In genomic region chr10:115979576-115979975, GRCh38 we compare ENCODE assay signal across 16 cellular contexts.
DNase-seq lines count a peak whose midpoint lies in the region; ATAC-seq and TF ChIP-seq lines count a peak whose summit lies in the region.
"Had no signal": no experiment of that assay in that cellular context is flagged by ENCODE, and none has a peak within 500 bp of the region (broad histone marks: within the 10 kb centered on the region; RNA-seq: fewer than 3 reads in every experiment).

No MANE protein-coding gene starts in this region.

- H3K4me1 ChIP-seq in endodermal cell (ENCODE audit: control insufficient read depth, insufficient read depth, low read length) (peaks cover 22% of the 10 kb centered on the region), HAP-1 (no peaks in the 10 kb centered on the region), tibial nerve (peaks cover 0 to 12% (median 0%) of the 10 kb centered on the region in 4 donors)

- H3K36me3 ChIP-seq in endodermal cell (ENCODE audit: control insufficient read depth, insufficient read depth, low read length) = no peaks in the 10 kb centered on the region
- no peaks in the 10 kb centered on the region for H3K36me3 ChIP-seq in HAP-1 (replicated peaks)
- H3K36me3 ChIP-seq in tibial nerve = no peaks in the 10 kb centered on the region

- ATAC-seq in GM19463 (IDR thresholded peaks at IDR 0.05; ENCODE audit: unreplicated experiment) = no peak
- ATAC-seq: HCT116 had no signal

- H3K9ac ChIP-seq in endodermal cell (ENCODE audit: extremely low read depth, low read length, poor library complexity, severe bottlenecking) = no peak overlapping the region
- H3K9ac ChIP-seq: GM23248 had no signal

- no peak for TF ChIP-seq POLR2A in tibial nerve (IDR thresholded peaks at IDR 0.05)

- peak; percentile 70 for DNase-seq in NCI-H82 (lab: John Stamatoyannopoulos, UW)
- peak; percentile 3 for DNase-seq in NCI-H82 treated with DMSO at 0.1 percent for 48 hours (lab: John Stamatoyannopoulos, UW; ENCODE audit: unreplicated experiment)
- DNase-seq in endodermal cell = peak; percentile 67
- DNase-seq in HAP-1 (ENCODE audit: low spot score in 2 of 2) = no peak
- DNase-seq in tibial nerve (ENCODE audit: low spot score in 2 of 2) = no peak
- DNase-seq: C1 segment of cervical spinal cord; Calu3; CD4-positive, alpha-beta memory T cell; COR-L47; DMS53; DMS79 treated with DMSO at 0.1 percent for 48 hours; GF-D8; GM23248; H7 had no signal

- peaks cover 57% of the 10 kb centered on the region for H3K27me3 Mint-ChIP-seq in endodermal cell (ENCODE audit: insufficient read depth)
- H3K27me3 Mint-ChIP-seq: CD4-positive, alpha-beta memory T cell had no signal

- H3K27ac Mint-ChIP-seq in endodermal cell = no peak overlapping the region
- H3K27ac Mint-ChIP-seq: CD4-positive, alpha-beta memory T cell had no signal

- H3K36me3 Mint-ChIP-seq in endodermal cell (ENCODE audit: low read depth) = no peaks in the 10 kb centered on the region

- H3K4me1 Mint-ChIP-seq in endodermal cell = peaks cover 33% of the 10 kb centered on the region
- H3K4me1 Mint-ChIP-seq: CD4-positive, alpha-beta memory T cell had no signal

- in situ Hi-C loops in HAP-1 (cut with MboI; ENCODE audit: low sequenced_read_pairs) = no loop called here

- H3K9me3 Mint-ChIP-seq in endodermal cell = no peaks in the 10 kb centered on the region

- H3K9me3 ChIP-seq in endodermal cell (ENCODE audit: control insufficient read depth, low read length) = no peaks in the 10 kb centered on the region
- no peaks in the 10 kb centered on the region; the same call in 1 of the 2 replicates for H3K9me3 ChIP-seq in HAP-1
- peaks cover 0 to 13% (median 0%) of the 10 kb centered on the region in 4 donors for H3K9me3 ChIP-seq in tibial nerve

- H3K27me3 ChIP-seq in endodermal cell (ENCODE audit: control insufficient read depth, insufficient read depth, low read length, poor library complexity, severe bottlenecking) = peaks cover 40% of the 10 kb centered on the region
- no peaks in the 10 kb centered on the region for H3K27me3 ChIP-seq in HAP-1 (ENCODE audit: low read depth)
- H3K27me3 ChIP-seq in tibial nerve = no peaks in the 10 kb centered on the region

- no peak for TF ChIP-seq EP300 in tibial nerve (IDR thresholded peaks at IDR 0.05)

- TF ChIP-seq CTCF in endodermal cell (conservative IDR thresholded peaks at IDR 0.05) (no peak), tibial nerve (IDR thresholded peaks at IDR 0.05) (no peak)

- WGBS in endodermal cell (ENCODE audit: insufficient coverage in 1 of 2, insufficient read length in 1 of 2), 2 experiments = 58% methylated on average over 1 of the region's 1 CpG; no CpG with 5 or more reads in 1 of the 2 experiments
- WGBS in tibial nerve, 2 donors = 94 to 95% methylated on average over 1 of the region's 1 CpG

- H3K27ac ChIP-seq in endodermal cell (ENCODE audit: low read depth, low read length) (no peak overlapping the region), tibial nerve (no peak overlapping the region)
- H3K27ac ChIP-seq: GM23248 had no signal

- H3K4me3 Mint-ChIP-seq in endodermal cell = no peak overlapping the region

- H3K4me3 ChIP-seq in endodermal cell (ENCODE audit: low read length) (no peak overlapping the region), HAP-1 (no peak overlapping the region), tibial nerve (no peak overlapping the region)
- H3K4me3 ChIP-seq: GM23248 had no signal

Comparison
In these comparisons a context has a peak if more than half of its experiments do, and no peak if none do; other contexts are left out.
1. DNase-seq: peak in NCI-H82 (single experiment), NCI-H82 treated with DMSO at 0.1 percent for 48 hours (single experiment) and endodermal cell (single experiment); none in HAP-1 (0 of 2) and tibial nerve (0 of 2).